In the genomic region with DNA sequence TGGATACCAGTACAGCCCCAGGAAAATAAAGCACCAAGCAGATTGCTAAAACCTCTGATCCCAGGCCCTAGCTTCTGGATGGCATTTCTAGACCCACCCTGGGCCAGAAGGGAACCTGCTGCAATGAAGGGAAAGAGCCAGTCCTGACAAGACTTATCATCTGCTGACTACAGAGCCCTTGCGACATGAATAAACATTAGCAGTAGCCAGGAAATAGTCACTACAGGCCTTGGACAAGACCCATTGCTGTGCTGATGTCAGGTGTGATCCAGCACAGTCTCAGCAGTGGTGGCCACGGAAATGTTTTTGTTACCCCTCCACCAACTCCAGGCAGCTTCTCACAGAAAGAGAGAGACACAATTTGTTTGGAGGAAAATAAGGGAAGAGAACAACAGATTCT, we compare ENCODE assay signal across 18 cellular contexts.
"Had no signal": no experiment of that assay in that cellular context is flagged by ENCODE, and none has a peak within 500 bp of the region (broad histone marks: within the 10 kb centered on the region; RNA-seq: fewer than 3 reads in every experiment).

No MANE protein-coding gene starts in this region.

- H3K27ac ChIP-seq: heart right ventricle, neutrophil, ovary, prostate gland, thoracic aorta, vagina had no signal

- H3K27me3 ChIP-seq: heart right ventricle, neutrophil, ovary, vagina had no signal

- DNase-seq: activated naive CD4-positive, alpha-beta T cell; activated naive CD8-positive, alpha-beta T cell treated with anti-CD3 and anti-CD28 coated beads for 36 hours; activated T-cell treated with anti-CD3 and anti-CD28 coated beads, Interleukin-2, amount 50 U/mL, for 24 hours; erythroblast; heart right ventricle; kidney; midbrain; natural killer cell; ovary; stimulated activated CD4-positive, alpha-beta T cell treated with anti-CD3 and anti-CD28 coated beads, Interleukin-4, amount 100 ng/mL, for 24 hours; stimulated activated naive CD4-positive, alpha-beta T cell treated with Interleukin-2 at 50 U/mL for 16 hours; T-helper 1 cell had no signal

- H3K4me3 ChIP-seq: heart right ventricle, ovary, prostate gland, thoracic aorta, vagina had no signal

- H3K4me1 ChIP-seq: heart right ventricle, prostate gland, vagina had no signal

- H3K9me3 ChIP-seq: neutrophil, ovary, prostate gland, thoracic aorta, vagina had no signal

- H3K36me3 ChIP-seq: heart right ventricle, neutrophil, ovary, prostate gland, thoracic aorta, vagina had no signal

- ATAC-seq: activated T-helper 17 cell treated with anti-CD3 and anti-CD28 coated beads, Interleukin-2, amount 50 U/mL, for 72 hours; heart right ventricle; natural killer cell; WTC11 had no signal
